ENCODE assay signal across 11 cellular contexts in genomic region chr15:100880897-100881242, GRCh38. TPM values are rescaled to one million over a fixed set of nuclear protein-coding genes. Genes with fewer than 3 reads are reported as not detected.
DNase-seq lines count a peak whose midpoint lies in the region; ATAC-seq and TF ChIP-seq lines count a peak whose summit lies in the region.
"Had no signal": no experiment of that assay in that cellular context is flagged by ENCODE, and none has a peak within 500 bp of the region (broad histone marks: within the 10 kb centered on the region; RNA-seq: fewer than 3 reads in every experiment).

No MANE protein-coding gene starts in this region.

- H3K27ac ChIP-seq in iPS-20b (ENCODE audit: low read length) = no peak overlapping the region
- H3K27ac ChIP-seq in subcutaneous abdominal adipose tissue (ENCODE audit: low read depth, low read length) = no peak overlapping the region

- DNase-seq in activated CD4-positive, alpha-beta T cell treated with anti-CD3 and anti-CD28 coated beads, Interleukin-2, amount 10 ng/mL, durations not matched to agents 24 days and 14 days = no peak
- DNase-seq in activated CD4-positive, alpha-beta T cell treated with anti-CD3 and anti-CD28 coated beads for 4 hours = no peak
- DNase-seq in GM19240 (ENCODE audit: insufficient read length, low spot score) = no peak
- no peak for DNase-seq in activated CD4-positive, alpha-beta memory T cell treated with anti-CD3 and anti-CD28 coated beads, Interleukin-2, amount 10 ng/mL, durations not matched to agents 7 days and 5 days
- DNase-seq: NCI-H1436 treated with DMSO at 0.1 percent for 48 hours; stimulated activated naive CD4-positive, alpha-beta T cell had no signal

- H3K9ac ChIP-seq in iPS-20b (ENCODE audit: low read depth, low read length) = no peak overlapping the region
- no peak overlapping the region for H3K9ac ChIP-seq in subcutaneous abdominal adipose tissue (ENCODE audit: low read length in 5 of 5)

- POLR2A ChIA-PET in activated CD4-positive, alpha-beta memory T cell treated with anti-CD3 and anti-CD28 coated beads, Interleukin-2, amount 10 ng/mL, durations not matched to agents 7 days and 5 days (lab: Charles Lee) = no interaction called here

- H3K4me3 Mint-ChIP-seq in activated CD4-positive, alpha-beta T cell treated with anti-CD3 and anti-CD28 coated beads, Interleukin-2, amount 10 ng/mL, durations not matched to agents 24 days and 14 days = peak overlapping the region; percentile 48
- peak overlapping the region; percentile 54 to 84 (median 80) for H3K4me3 Mint-ChIP-seq in brain
- H3K4me3 Mint-ChIP-seq in activated CD4-positive, alpha-beta memory T cell treated with anti-CD3 and anti-CD28 coated beads, Interleukin-2, amount 10 ng/mL, durations not matched to agents 7 days and 5 days = no peak overlapping the region

- H3K27me3 Mint-ChIP-seq in activated CD4-positive, alpha-beta T cell treated with anti-CD3 and anti-CD28 coated beads, Interleukin-2, amount 10 ng/mL, durations not matched to agents 24 days and 14 days = peaks cover 76% of the 10 kb centered on the region
- peaks cover 88% of the 10 kb centered on the region for H3K27me3 Mint-ChIP-seq in brain
- H3K27me3 Mint-ChIP-seq in activated CD4-positive, alpha-beta memory T cell treated with anti-CD3 and anti-CD28 coated beads, Interleukin-2, amount 10 ng/mL, durations not matched to agents 7 days and 5 days = peaks cover 82% of the 10 kb centered on the region

- H3K9me3 Mint-ChIP-seq in activated CD4-positive, alpha-beta T cell treated with anti-CD3 and anti-CD28 coated beads, Interleukin-2, amount 10 ng/mL, durations not matched to agents 24 days and 14 days = no peaks in the 10 kb centered on the region
- H3K9me3 Mint-ChIP-seq in brain = peaks cover 0 to 7% (median 0%) of the 10 kb centered on the region in 5 experiments
- H3K9me3 Mint-ChIP-seq in activated CD4-positive, alpha-beta memory T cell treated with anti-CD3 and anti-CD28 coated beads, Interleukin-2, amount 10 ng/mL, durations not matched to agents 7 days and 5 days = no peaks in the 10 kb centered on the region

- H3K27me3 ChIP-seq in iPS-20b (ENCODE audit: insufficient read depth, low read length) (peaks cover 92% of the 10 kb centered on the region), subcutaneous abdominal adipose tissue (ENCODE audit: control insufficient read depth in 5 of 5, insufficient read depth in 4 of 5, low read length in 5 of 5) (peaks cover 0 to 29% (median 14%) of the 10 kb centered on the region in 5 donors)

- no peak overlapping the region for H3K27ac Mint-ChIP-seq in activated CD4-positive, alpha-beta T cell treated with anti-CD3 and anti-CD28 coated beads, Interleukin-2, amount 10 ng/mL, durations not matched to agents 24 days and 14 days
- H3K27ac Mint-ChIP-seq in brain = no peak overlapping the region
- no peak overlapping the region for H3K27ac Mint-ChIP-seq in activated CD4-positive, alpha-beta memory T cell treated with anti-CD3 and anti-CD28 coated beads, Interleukin-2, amount 10 ng/mL, durations not matched to agents 7 days and 5 days

- intact Hi-C loops in activated CD4-positive, alpha-beta T cell treated with anti-CD3 and anti-CD28 coated beads, Interleukin-2, amount 10 ng/mL, durations not matched to agents 24 days and 14 days (cut with micrococcal nuclease) = no loop called here

- CTCF ChIA-PET in activated CD4-positive, alpha-beta memory T cell treated with anti-CD3 and anti-CD28 coated beads, Interleukin-2, amount 10 ng/mL, durations not matched to agents 7 days and 5 days (lab: Charles Lee) = no interaction called here

- H3K9me3 ChIP-seq in iPS-20b (ENCODE audit: insufficient read depth, low read depth, low read length) (no peaks in the 10 kb centered on the region), subcutaneous abdominal adipose tissue (ENCODE audit: control insufficient read depth in 5 of 5, low read length in 5 of 5) (no peaks in the 10 kb centered on the region)
- H3K9me3 ChIP-seq: A549 had no signal

- TF ChIP-seq CTCF in brain (conservative IDR thresholded peaks at IDR 0.05) = no peak

- H3K36me3 Mint-ChIP-seq in activated CD4-positive, alpha-beta T cell treated with anti-CD3 and anti-CD28 coated beads, Interleukin-2, amount 10 ng/mL, durations not matched to agents 24 days and 14 days (ENCODE audit: low read depth) = no peaks in the 10 kb centered on the region
- no peaks in the 10 kb centered on the region for H3K36me3 Mint-ChIP-seq in brain
- H3K36me3 Mint-ChIP-seq in activated CD4-positive, alpha-beta memory T cell treated with anti-CD3 and anti-CD28 coated beads, Interleukin-2, amount 10 ng/mL, durations not matched to agents 7 days and 5 days (ENCODE audit: low read depth) = no peaks in the 10 kb centered on the region

- no peak for ATAC-seq in activated CD4-positive, CD25-positive, alpha-beta regulatory T cell treated with anti-CD3 and anti-CD28 coated beads, Interleukin-2, amount 50 U/mL, for 24 hours
- ATAC-seq: A549 had no signal

- H3K36me3 ChIP-seq in iPS-20b (ENCODE audit: insufficient read depth, low read depth, low read length) (no peaks in the 10 kb centered on the region), subcutaneous abdominal adipose tissue (ENCODE audit: control insufficient read depth in 5 of 5, insufficient read depth in 5 of 5, low read length in 5 of 5) (no peaks in the 10 kb centered on the region)

- H3K4me3 ChIP-seq in iPS-20b (ENCODE audit: low read length) (peak overlapping the region; percentile 71), subcutaneous abdominal adipose tissue (ENCODE audit: low read depth in 1 of 5, low read length in 5 of 5) (peak overlapping the region in 4 of 5 donors; percentile 48 to 68 (median 59))
- H3K4me3 ChIP-seq: A549 had no signal

- H3K4me1 ChIP-seq in iPS-20b (ENCODE audit: insufficient read depth, low read length) (no peaks in the 10 kb centered on the region; the same call in 1 of the 2 replicates), subcutaneous abdominal adipose tissue (ENCODE audit: control insufficient read depth in 5 of 5, insufficient read depth in 5 of 5, low read length in 5 of 5) (peaks cover 0 to 15% (median 7%) of the 10 kb centered on the region in 5 donors)

- peaks cover 4% of the 10 kb centered on the region for H3K4me1 Mint-ChIP-seq in activated CD4-positive, alpha-beta T cell treated with anti-CD3 and anti-CD28 coated beads, Interleukin-2, amount 10 ng/mL, durations not matched to agents 24 days and 14 days
- H3K4me1 Mint-ChIP-seq in brain = peaks cover 10% of the 10 kb centered on the region
- peaks cover 9% of the 10 kb centered on the region for H3K4me1 Mint-ChIP-seq in activated CD4-positive, alpha-beta memory T cell treated with anti-CD3 and anti-CD28 coated beads, Interleukin-2, amount 10 ng/mL, durations not matched to agents 7 days and 5 days

RNA-seq across cellular contexts. Expression of gene ALDH1A3, which starts 1.2 kb away (rescaled TPM):
- total RNA-seq in activated CD4-positive, alpha-beta T cell treated with anti-CD3 and anti-CD28 coated beads, Interleukin-2, amount 10 ng/mL, durations not matched to agents 24 days and 14 days = not detected in 2 replicates
- polyA plus RNA-seq in brain (ENCODE audit: insufficient read depth, low read depth, low replicate concordance) = 1.8 TPM
- total RNA-seq in activated CD4-positive, alpha-beta memory T cell treated with anti-CD3 and anti-CD28 coated beads, Interleukin-2, amount 10 ng/mL, durations not matched to agents 7 days and 5 days = not detected

RNA-seq across cellular contexts. Expression of gene LRRK1, which starts 38.3 kb away (rescaled TPM):
- 1.3 and 2.1 TPM in 2 replicates for total RNA-seq in activated CD4-positive, alpha-beta T cell treated with anti-CD3 and anti-CD28 coated beads, Interleukin-2, amount 10 ng/mL, durations not matched to agents 24 days and 14 days
- polyA plus RNA-seq in brain (ENCODE audit: insufficient read depth, low read depth, low replicate concordance) = 1.0 TPM
- total RNA-seq in activated CD4-positive, alpha-beta memory T cell treated with anti-CD3 and anti-CD28 coated beads, Interleukin-2, amount 10 ng/mL, durations not matched to agents 7 days and 5 days = 1 to 10 TPM; 1.0 to 1.1 TPM
